In genomic region chr16:65314246-65315003, GRCh38 we compare ENCODE assay signal across 22 cellular contexts.
A peak's percentile ranks its signal among the peaks of the same experiment; 100 is the strongest.
DNase-seq lines count a peak whose midpoint lies in the region; TF ChIP-seq lines count a peak whose summit lies in the region.
"Had no signal": no experiment of that assay in that cellular context is flagged by ENCODE, and none has a peak within 500 bp of the region (broad histone marks: within the 10 kb centered on the region; RNA-seq: fewer than 3 reads in every experiment).

No MANE protein-coding gene starts in this region.

- no peak overlapping the region for H3K14ac ChIP-seq in neuronal stem cell (ENCODE audit: low read length)

- POLR2A ChIA-PET in GM10248 (lab: Yijun Ruan, JAX) = no interaction called here

- no peak overlapping the region for H3K18ac ChIP-seq in neuronal stem cell (ENCODE audit: low read length)

- no peak overlapping the region for H2AK5ac ChIP-seq in neuronal stem cell (ENCODE audit: low read depth, low read length)

- no peak overlapping the region for H2AFZ ChIP-seq in osteoblast (ENCODE audit: low read length)
- no peak overlapping the region for H2AFZ ChIP-seq in neuronal stem cell (ENCODE audit: low read length)

- H3K23ac ChIP-seq in neuronal stem cell (ENCODE audit: low read depth, low read length, poor library complexity) = no peak overlapping the region

- no peak overlapping the region for H3K4ac ChIP-seq in neuronal stem cell (ENCODE audit: low read length)

- H3K27ac ChIP-seq in osteoblast (ENCODE audit: low read depth, low read length) = peak overlapping the region; percentile 49
- no peak overlapping the region for H3K27ac ChIP-seq in neuronal stem cell (replicated peaks; ENCODE audit: low read length)
- H3K27ac ChIP-seq: A549; BLaER1 treated with 17β-estradiol and CSF1 and Interleukin-3, amounts not matched to agents 10 nM and 100 nM; epithelial cell of prostate; ovary; VCaP had no signal

- no peak overlapping the region for H2BK15ac ChIP-seq in neuronal stem cell (ENCODE audit: low read length)

- H3K4me3 ChIP-seq in choroid plexus epithelial cell (ENCODE audit: low read depth, low read length) (no peak overlapping the region), osteoblast (ENCODE audit: insufficient read depth, low read length) (no peak overlapping the region), neuronal stem cell (ENCODE audit: low read length in 2 of 2) (no peak overlapping the region)
- H3K4me3 ChIP-seq: A549; BLaER1 treated with 17β-estradiol and CSF1 and Interleukin-3, amounts not matched to agents 10 nM and 100 nM; ovary had no signal

- peak; percentile 28 for DNase-seq in AG08396 (ENCODE audit: low spot score)
- peak; percentile 75 for DNase-seq in M059J (ENCODE audit: low read depth)
- peak; percentile 32 for DNase-seq in choroid plexus epithelial cell (ENCODE audit: low read depth)
- DNase-seq in osteoblast (ENCODE audit: insufficient read length, low spot score, missing footprints) = peak; percentile 35
- DNase-seq in NOMO-1 treated with DMSO at 0.1 percent for 48 hours (lab: John Stamatoyannopoulos, UW; ENCODE audit: unreplicated experiment) = no peak
- DNase-seq in COR-L47 (lab: John Stamatoyannopoulos, UW) = no peak
- DNase-seq in neuronal stem cell (ENCODE audit: low spot score) = no peak
- no peak for DNase-seq in GM10248 (ENCODE audit: extremely low spot score)
- DNase-seq: activated CD4-positive, alpha-beta T cell treated with anti-CD3 and anti-CD28 coated beads, Interleukin-2, amount 10 ng/mL, durations not matched to agents 7 days and 5 days; activated CD8-positive, alpha-beta memory T cell treated with anti-CD3 and anti-CD28 coated beads, Interleukin-2, amount 10 ng/mL, durations not matched to agents 7 days and 5 days; cerebellar nuclear complex; hippocampal formation; naive thymus-derived CD8-positive, alpha-beta T cell; NCI-H1105; NCI-H2029; NCI-H2227 treated with DMSO at 0.1 percent for 48 hours; NCI-H69 had no signal

- no peaks in the 10 kb centered on the region for H4K20me1 ChIP-seq in osteoblast (ENCODE audit: insufficient read depth, low read length)
- H4K20me1 ChIP-seq: BLaER1 treated with 17β-estradiol and CSF1 and Interleukin-3, amounts not matched to agents 10 nM and 100 nM had no signal

- H3K27me3 ChIP-seq in osteoblast (ENCODE audit: insufficient read depth, low read length) (no peaks in the 10 kb centered on the region), neuronal stem cell (ENCODE audit: control insufficient read depth in 3 of 3, insufficient read depth in 3 of 3, low read depth in 1 of 3, low read length in 3 of 3) (no peaks in the 10 kb centered on the region)
- H3K27me3 ChIP-seq: BLaER1 treated with 17β-estradiol and CSF1 and Interleukin-3, amounts not matched to agents 10 nM and 100 nM; ovary had no signal

- H3K79me2 ChIP-seq in osteoblast (ENCODE audit: insufficient read depth, low read length) = no peaks in the 10 kb centered on the region

- no peak overlapping the region for H4K8ac ChIP-seq in neuronal stem cell (ENCODE audit: low read depth, low read length)

- H3K79me1 ChIP-seq in neuronal stem cell (ENCODE audit: low read depth, low read length) = no peaks in the 10 kb centered on the region

- WGBS in neuronal stem cell (ENCODE audit: extremely low coverage in 2 of 2, insufficient read length in 2 of 2, insufficient replicate concordance in 1 of 2), 2 donors = no CpG with 5 or more reads among the region's 4 CpGs

- H2BK120ac ChIP-seq in neuronal stem cell (ENCODE audit: low read depth, low read length) = no peak overlapping the region

- H2BK5ac ChIP-seq in neuronal stem cell (ENCODE audit: low read length) = no peak overlapping the region

- peak overlapping the region; percentile 11 for H3K4me2 ChIP-seq in osteoblast (ENCODE audit: insufficient read depth, low read length)
- no peak overlapping the region for H3K4me2 ChIP-seq in neuronal stem cell (ENCODE audit: insufficient read depth, low read length, poor library complexity, severe bottlenecking)
- H3K4me2 ChIP-seq: A549; BLaER1 treated with 17β-estradiol and CSF1 and Interleukin-3, amounts not matched to agents 10 nM and 100 nM had no signal

- H3K4me1 ChIP-seq in osteoblast (ENCODE audit: insufficient read depth, low read length) = peaks cover 47% of the 10 kb centered on the region
- H3K4me1 ChIP-seq in neuronal stem cell (ENCODE audit: control insufficient read depth in 2 of 2, insufficient read depth in 1 of 2, low read depth in 1 of 2, low read length in 2 of 2) = peaks cover 0 to 8% of the 10 kb centered on the region in 2 donors
- H3K4me1 ChIP-seq: A549 had no signal

- no peak overlapping the region for H3K9ac ChIP-seq in neuronal stem cell (ENCODE audit: low read depth, low read length, poor library complexity)
- H3K9ac ChIP-seq: BLaER1 treated with 17β-estradiol and CSF1 and Interleukin-3, amounts not matched to agents 10 nM and 100 nM had no signal

- no peak for TF ChIP-seq CTCF in choroid plexus epithelial cell (conservative IDR thresholded peaks at IDR 0.05; ENCODE audit: low read depth, low read length)
- TF ChIP-seq CTCF in osteoblast (IDR thresholded peaks at IDR 0.05; ENCODE audit: extremely low read depth, low read depth, low read length) = no peak
- no peak for TF ChIP-seq CTCF in GM10248 (IDR thresholded peaks at IDR 0.05; ENCODE audit: control extremely low read depth, extremely low read depth, low read depth, missing control alignments)

- H3K36me3 ChIP-seq in osteoblast (ENCODE audit: insufficient read depth, low read length) (no peaks in the 10 kb centered on the region), neuronal stem cell (replicated peaks in 1 of 2; ENCODE audit: control insufficient read depth in 2 of 2, insufficient read depth in 2 of 2, low read length in 2 of 2) (no peaks in the 10 kb centered on the region)
- H3K36me3 ChIP-seq: BLaER1 treated with 17β-estradiol and CSF1 and Interleukin-3, amounts not matched to agents 10 nM and 100 nM; ovary had no signal

- no peak overlapping the region for H2BK12ac ChIP-seq in neuronal stem cell (ENCODE audit: low read length)

- H3K9me3 ChIP-seq in osteoblast (ENCODE audit: low read depth, low read length) = peaks cover 3% of the 10 kb centered on the region
- H3K9me3 ChIP-seq in neuronal stem cell (replicated peaks in 1 of 2; ENCODE audit: control insufficient read depth in 2 of 2, insufficient read depth in 1 of 2, low read depth in 1 of 2, low read length in 2 of 2) = no peaks in the 10 kb centered on the region
- H3K9me3 ChIP-seq: A549; BLaER1 treated with 17β-estradiol and CSF1 and Interleukin-3, amounts not matched to agents 10 nM and 100 nM; ovary had no signal

- H4K91ac ChIP-seq in neuronal stem cell (ENCODE audit: low read depth, low read length, poor library complexity) = no peak overlapping the region

- CTCF ChIA-PET in GM10248 (lab: Yijun Ruan, JAX) = no interaction called here

Comparison
In these comparisons a context has a peak if more than half of its experiments do, and no peak if none do; other contexts are left out.
1. DNase-seq: peak in AG08396 (single experiment), M059J (single experiment), choroid plexus epithelial cell (single experiment) and osteoblast (single experiment); none in NOMO-1 treated with DMSO at 0.1 percent for 48 hours (single experiment), COR-L47 (single experiment), neuronal stem cell (single experiment) and GM10248 (single experiment).